8 cellular contexts compared by ENCODE assay signal in genomic region chr20:20710847-20711315, GRCh38. TPM values are rescaled to one million over a fixed set of nuclear protein-coding genes. Genes with fewer than 3 reads are reported as not detected.
DNase-seq lines count a peak whose midpoint lies in the region; ATAC-seq, FAIRE-seq and TF ChIP-seq lines count a peak whose summit lies in the region.

No MANE protein-coding gene starts in this region.

- peak; percentile 33 for ATAC-seq in HG02870 (IDR thresholded peaks at IDR 0.05; ENCODE audit: unreplicated experiment)
- no peak for ATAC-seq in aorta (ENCODE audit: low FRiP score)

- no peak for DNase-seq in GM06990 (ENCODE audit: extremely low read depth, insufficient read length)
- peak in 1 of 3 donors; percentile 77 for DNase-seq in Peyer's patch
- DNase-seq in esophagus squamous epithelium (lab: John Stamatoyannopoulos, UW) = no peak
- DNase-seq in smooth muscle cell (lab: John Stamatoyannopoulos, UW; ENCODE audit: unreplicated experiment) = no peak
- DNase-seq in aorta = no peak
- no peak for DNase-seq in NCI-H1048 (lab: John Stamatoyannopoulos, UW)
- no peak for DNase-seq in H54 (ENCODE audit: insufficient read length, low spot score)

- H3K79me2 ChIP-seq in smooth muscle cell (ENCODE audit: low read depth) = peaks cover 10% of the 10 kb centered on the region

- peaks cover 0 to 23% (median 1%) of the 10 kb centered on the region in 4 donors for H3K4me1 ChIP-seq in Peyer's patch
- H3K4me1 ChIP-seq in esophagus squamous epithelium = peaks cover 11 to 34% (median 13%) of the 10 kb centered on the region in 3 donors
- H3K4me1 ChIP-seq in smooth muscle cell (ENCODE audit: low read depth) = peaks cover 12% of the 10 kb centered on the region
- H3K4me1 ChIP-seq in aorta (ENCODE audit: control insufficient read depth in 1 of 2, insufficient read depth in 2 of 2, low read length in 2 of 2) = peaks cover 0 to 5% of the 10 kb centered on the region in 2 donors

- no peaks in the 10 kb centered on the region for H3K9me3 ChIP-seq in Peyer's patch
- no peaks in the 10 kb centered on the region for H3K9me3 ChIP-seq in esophagus squamous epithelium
- no peaks in the 10 kb centered on the region for H3K9me3 ChIP-seq in smooth muscle cell (replicated peaks; ENCODE audit: low read depth)
- H3K9me3 ChIP-seq in aorta (ENCODE audit: control insufficient read depth, low read length) = peaks cover 1% of the 10 kb centered on the region

- H2AFZ ChIP-seq in smooth muscle cell (ENCODE audit: low read depth) = no peak overlapping the region

- H3F3A ChIP-seq in smooth muscle cell (ENCODE audit: low read depth) = no peaks in the 10 kb centered on the region

- H3K27ac ChIP-seq in Peyer's patch = peak overlapping the region; percentile 86 to 94 (median 90)
- H3K27ac ChIP-seq in esophagus squamous epithelium = peak overlapping the region; percentile 91 to 95 (median 94)
- no peak overlapping the region for H3K27ac ChIP-seq in smooth muscle cell (ENCODE audit: low read depth)
- H3K27ac ChIP-seq in aorta (ENCODE audit: low read depth in 1 of 2, low read length in 2 of 2) = no peak overlapping the region

- H3K4me2 ChIP-seq in smooth muscle cell = peak overlapping the region; percentile 92

- FAIRE-seq in H54 (lab: Jason Lieb, UNC) = no peak

- no peak overlapping the region for H3K9ac ChIP-seq in smooth muscle cell (ENCODE audit: low read depth)

- intact Hi-C loops in esophagus squamous epithelium (cut with DNase I) = no loop called here
- intact Hi-C loops in aorta (cut with DNase I) = loop anchor here (5.0 to 10.0 kb wide), 2 partner anchors 414 to 416 kb away; partner anchors contain the start of gene KIZ (in 2 of the 2)

- no peak for TF ChIP-seq CTCF in GM06990 (IDR thresholded peaks at IDR 0.05; ENCODE audit: insufficient read depth, low read length, poor library complexity, severe bottlenecking)
- peak in 1 of 6 experiments; percentile 22 for TF ChIP-seq CTCF in Peyer's patch (IDR thresholded peaks at IDR 0.05)
- TF ChIP-seq CTCF in esophagus squamous epithelium (IDR thresholded peaks at IDR 0.05) = no peak
- TF ChIP-seq CTCF in smooth muscle cell (IDR thresholded peaks at IDR 0.05; ENCODE audit: borderline replicate concordance, insufficient read depth, poor library complexity, severe bottlenecking) = no peak

- no peaks in the 10 kb centered on the region for H3K27me3 ChIP-seq in GM06990 (replicated peaks; ENCODE audit: control insufficient read depth, insufficient read depth, low read length)
- no peaks in the 10 kb centered on the region for H3K27me3 ChIP-seq in Peyer's patch
- H3K27me3 ChIP-seq in esophagus squamous epithelium = no peaks in the 10 kb centered on the region
- no peaks in the 10 kb centered on the region for H3K27me3 ChIP-seq in smooth muscle cell (ENCODE audit: low read depth)
- no peaks in the 10 kb centered on the region for H3K27me3 ChIP-seq in aorta (ENCODE audit: control insufficient read depth in 1 of 2, insufficient read depth in 2 of 2, low read length in 1 of 2)

- TF ChIP-seq POLR2A in Peyer's patch (IDR thresholded peaks at IDR 0.05) (peak in 1 of 2 donors; percentile 37), esophagus squamous epithelium (IDR thresholded peaks at IDR 0.05) (no peak), H54 (IDR thresholded peaks at IDR 0.05; ENCODE audit: low read depth, low read length) (no peak)

- H4K20me1 ChIP-seq in smooth muscle cell (ENCODE audit: low read depth) = no peaks in the 10 kb centered on the region

- no peaks in the 10 kb centered on the region for H3K36me3 ChIP-seq in GM06990 (ENCODE audit: control insufficient read depth, insufficient read depth, low read length)
- H3K36me3 ChIP-seq in Peyer's patch = no peaks in the 10 kb centered on the region
- H3K36me3 ChIP-seq in esophagus squamous epithelium = no peaks in the 10 kb centered on the region
- no peaks in the 10 kb centered on the region for H3K36me3 ChIP-seq in smooth muscle cell (ENCODE audit: low read depth)
- no peaks in the 10 kb centered on the region for H3K36me3 ChIP-seq in aorta (ENCODE audit: control insufficient read depth in 1 of 2, insufficient read depth in 2 of 2, low read length in 1 of 2)

- H3K4me3 ChIP-seq in GM06990 (replicated peaks; ENCODE audit: low read depth, low read length) (peak overlapping the region; percentile 76), Peyer's patch (peak overlapping the region in 3 of 4 donors; percentile 86 to 95 (median 94)), esophagus squamous epithelium (peak overlapping the region; percentile 79 to 98 (median 96)), smooth muscle cell (peak overlapping the region; percentile 95), aorta (ENCODE audit: low read length in 2 of 2) (no peak overlapping the region)

- WGBS in esophagus squamous epithelium, 2 donors = 14 to 34% methylated on average over 5 of the region's 5 CpGs
- 76% methylated on average over 5 of the region's 5 CpGs for WGBS in smooth muscle cell (ENCODE audit: low lambda C conversion rate)
- 76 to 77% methylated on average over 5 of the region's 5 CpGs for WGBS in aorta, 2 donors

RNA-seq across cellular contexts. Expression of gene RALGAPA2, which starts 1.6 kb away (rescaled TPM):
- total RNA-seq in Peyer's patch = 10 to 100 TPM; 54.3 to 67.6 (median 60.3) TPM
- total RNA-seq in esophagus squamous epithelium = 10 to 100 TPM; 13.3 to 29.8 (median 23.6) TPM
- total RNA-seq in smooth muscle cell = 5.7 and 6.2 TPM in 2 replicates
- 2.8 and 3.5 TPM in 2 replicates for polyA plus RNA-seq in smooth muscle cell
- total RNA-seq in aorta = 10 to 100 TPM; 34.8 to 62.3 TPM
- polyA plus RNA-seq in aorta = 1 to 10 TPM; 2.2 to 3.5 TPM

Comparison
In these comparisons a context has a peak if more than half of its experiments do, and no peak if none do; other contexts are left out.
1. H3K4me3 ChIP-seq: peak in GM06990 (single experiment), Peyer's patch (3 of 4), esophagus squamous epithelium (4 of 4) and smooth muscle cell (single experiment); none in aorta (0 of 2).
2. H3K27ac ChIP-seq: peak in Peyer's patch (4 of 4) and esophagus squamous epithelium (4 of 4); none in smooth muscle cell (single experiment) and aorta (0 of 2).